In the genomic region with DNA sequence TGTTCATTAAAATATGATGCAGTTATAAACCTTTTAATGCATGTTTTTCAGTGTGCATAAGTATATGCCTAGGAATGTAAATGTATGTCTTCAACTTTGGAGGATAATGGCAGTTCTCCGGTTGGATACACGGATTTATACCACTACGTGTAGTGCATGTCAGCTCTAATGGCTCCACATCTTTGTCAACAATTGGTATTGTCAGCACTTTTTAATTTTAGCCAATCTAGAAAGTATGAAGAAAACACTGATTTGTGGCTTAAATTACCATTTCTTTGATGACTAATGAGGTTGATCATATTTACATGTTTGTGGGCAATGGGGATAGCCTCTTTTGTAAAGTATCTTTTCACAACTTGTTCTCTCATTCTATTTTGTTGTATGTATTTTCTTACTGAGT, we compare ENCODE assay signal across 11 cellular contexts.
"Had no signal": no experiment of that assay in that cellular context is flagged by ENCODE, and none has a peak within 500 bp of the region (broad histone marks: within the 10 kb centered on the region; RNA-seq: fewer than 3 reads in every experiment).

No MANE protein-coding gene starts in this region.

- H3K27ac ChIP-seq: GM23248 had no signal

- H3K9me3 ChIP-seq: HAP-1 had no signal

- H3K4me3 ChIP-seq: GM23248, GM23338, HAP-1 had no signal

- ATAC-seq: GM23338, HCT116 had no signal

- H3K36me3 ChIP-seq: HAP-1 had no signal

- H3K4me1 ChIP-seq: HAP-1 had no signal

- FAIRE-seq: H1, H54 had no signal

- DNase-seq: GM23248, GOT3, H7, H9, HCEC 1CT, HFFc6 had no signal

- H3K4me2 ChIP-seq: GM23338 had no signal

- H3K9ac ChIP-seq: GM23248 had no signal

- H2AFZ ChIP-seq: GM23248, GM23338 had no signal
